Comparison of ENCODE assay signal across 8 cellular contexts in the genomic region with DNA sequence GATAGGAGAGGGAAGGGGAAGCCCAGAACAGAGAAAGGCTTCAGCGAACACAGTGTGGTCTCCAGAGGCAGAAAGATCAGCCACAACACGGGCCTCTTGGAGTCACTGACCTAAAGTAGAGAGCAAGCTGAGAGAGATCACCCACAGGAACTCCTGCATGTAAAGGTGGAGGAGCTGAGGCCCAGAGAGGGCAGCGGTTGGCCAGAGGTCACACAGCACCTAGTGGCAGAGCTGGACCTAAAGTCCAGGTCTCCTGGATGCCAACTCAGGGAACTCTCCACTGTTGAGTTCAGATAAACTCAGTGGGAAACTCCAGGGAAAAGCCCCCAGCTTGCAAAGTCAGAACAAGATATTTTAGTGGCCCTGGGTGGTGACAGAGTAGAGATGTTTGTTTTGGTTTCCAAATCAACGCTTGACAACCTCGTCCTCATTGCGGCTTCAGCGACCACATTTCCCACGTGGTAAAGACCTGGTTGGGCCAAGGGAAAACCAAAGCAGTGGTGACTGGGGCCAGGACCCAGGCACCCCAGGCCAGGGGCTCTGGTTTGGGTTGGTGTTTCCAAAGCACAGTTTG. TPM values are rescaled to one million over a fixed set of nuclear protein-coding genes. Genes with fewer than 3 reads are reported as not detected.
A peak's percentile ranks its signal among the peaks of the same experiment; 100 is the strongest.
DNase-seq lines count a peak whose midpoint lies in the region; ATAC-seq and TF ChIP-seq lines count a peak whose summit lies in the region.

No MANE protein-coding gene starts in this region.

- no peaks in the 10 kb centered on the region for H3K9me3 ChIP-seq in BLaER1
- no peaks in the 10 kb centered on the region for H3K9me3 ChIP-seq in SK-N-MC (ENCODE audit: low read depth, low read length)
- no peaks in the 10 kb centered on the region for H3K9me3 ChIP-seq in osteoblast (ENCODE audit: low read depth, low read length)
- H3K9me3 ChIP-seq in tibial nerve = no peaks in the 10 kb centered on the region

- TF ChIP-seq CTCF in osteoblast (IDR thresholded peaks at IDR 0.05; ENCODE audit: extremely low read depth, low read depth, low read length) (no peak), tibial nerve (IDR thresholded peaks at IDR 0.05) (no peak)

- peak overlapping the region; percentile 87 for H3K27ac ChIP-seq in BLaER1
- H3K27ac ChIP-seq in SK-N-MC = peak overlapping the region; percentile 99
- H3K27ac ChIP-seq in osteoblast (ENCODE audit: low read depth, low read length) = peak overlapping the region; percentile 89
- H3K27ac ChIP-seq in tibial nerve = peak overlapping the region in 3 of 4 donors; percentile 76 to 90 (median 88)

- peaks cover 86% of the 10 kb centered on the region for H3K79me2 ChIP-seq in osteoblast (ENCODE audit: insufficient read depth, low read length)

- H3K4me1 ChIP-seq in BLaER1 (peaks cover 88% of the 10 kb centered on the region), osteoblast (ENCODE audit: insufficient read depth, low read length) (peaks cover 63% of the 10 kb centered on the region), tibial nerve (peaks cover 0 to 68% (median 55%) of the 10 kb centered on the region in 4 donors)

- H3K4me3 ChIP-seq in BLaER1 (peak overlapping the region; percentile 63), SK-N-MC (no peak overlapping the region), osteoblast (ENCODE audit: insufficient read depth, low read length) (no peak overlapping the region), tibial nerve (no peak overlapping the region), H7 (ENCODE audit: insufficient read depth, low read depth, low read length) (no peak overlapping the region)

- peak overlapping the region; percentile 80 for H3K4me3 Mint-ChIP-seq in activated naive CD8-positive, alpha-beta T cell treated with anti-CD3 and anti-CD28 coated beads, Interleukin-2, amount 50 U/mL, for 24 hours

- in situ Hi-C loops in G401 (cut with HindIII; ENCODE audit: low sequenced_read_pairs) = no loop called here

- peak overlapping the region; percentile 99 for H3K27ac Mint-ChIP-seq in activated naive CD8-positive, alpha-beta T cell treated with anti-CD3 and anti-CD28 coated beads, Interleukin-2, amount 50 U/mL, for 24 hours

- 68 to 69% methylated on average over 8 of the region's 8 CpGs for WGBS in tibial nerve, 2 donors

- H3K36me3 Mint-ChIP-seq in activated naive CD8-positive, alpha-beta T cell treated with anti-CD3 and anti-CD28 coated beads, Interleukin-2, amount 50 U/mL, for 24 hours (ENCODE audit: low read depth) = peaks cover 12% of the 10 kb centered on the region

- H3K9ac ChIP-seq in BLaER1 (peak overlapping the region; percentile 82), SK-N-MC (ENCODE audit: insufficient read length) (no peak overlapping the region)

- no peaks in the 10 kb centered on the region for H3K9me3 Mint-ChIP-seq in activated naive CD8-positive, alpha-beta T cell treated with anti-CD3 and anti-CD28 coated beads, Interleukin-2, amount 50 U/mL, for 24 hours

- peaks cover 58% of the 10 kb centered on the region for H4K20me1 ChIP-seq in BLaER1
- peaks cover 18% of the 10 kb centered on the region for H4K20me1 ChIP-seq in osteoblast (ENCODE audit: insufficient read depth, low read length)

- H3K4me2 ChIP-seq in BLaER1 (peak overlapping the region; percentile 99), osteoblast (ENCODE audit: insufficient read depth, low read length) (no peak overlapping the region)

- TF ChIP-seq POLR2A in tibial nerve (IDR thresholded peaks at IDR 0.05) = no peak

- H3K27me3 ChIP-seq in BLaER1 = no peaks in the 10 kb centered on the region
- H3K27me3 ChIP-seq in osteoblast (ENCODE audit: insufficient read depth, low read length) = no peaks in the 10 kb centered on the region
- no peaks in the 10 kb centered on the region for H3K27me3 ChIP-seq in tibial nerve
- peaks cover 6% of the 10 kb centered on the region; the same call in 1 of the 2 replicates for H3K27me3 ChIP-seq in H7 (ENCODE audit: control insufficient read depth, insufficient read depth, low read length)

- H2AFZ ChIP-seq in osteoblast (ENCODE audit: low read length) = no peak overlapping the region

- no peaks in the 10 kb centered on the region for H3K27me3 Mint-ChIP-seq in activated naive CD8-positive, alpha-beta T cell treated with anti-CD3 and anti-CD28 coated beads, Interleukin-2, amount 50 U/mL, for 24 hours

- no peaks in the 10 kb centered on the region for H3K36me3 ChIP-seq in BLaER1
- H3K36me3 ChIP-seq in SK-N-MC (ENCODE audit: insufficient read depth, low read length) = no peaks in the 10 kb centered on the region
- peaks cover 6% of the 10 kb centered on the region for H3K36me3 ChIP-seq in osteoblast (ENCODE audit: insufficient read depth, low read length)
- no peaks in the 10 kb centered on the region for H3K36me3 ChIP-seq in tibial nerve
- H3K36me3 ChIP-seq in H7 (replicated peaks; ENCODE audit: control insufficient read depth, insufficient read depth, low read length) = no peaks in the 10 kb centered on the region

- ATAC-seq in HG02588 (IDR thresholded peaks at IDR 0.05; ENCODE audit: unreplicated experiment) = peak; percentile 35
- peak; percentile 59 for ATAC-seq in activated naive CD8-positive, alpha-beta T cell treated with anti-CD3 and anti-CD28 coated beads, Interleukin-2, amount 50 U/mL, for 24 hours

- DNase-seq in SK-N-MC (ENCODE audit: low read depth, low spot score) (no peak), osteoblast (ENCODE audit: insufficient read length, low spot score, missing footprints) (peak; percentile 81), tibial nerve (ENCODE audit: low spot score in 2 of 2) (no peak), H7 (no peak), G401 (ENCODE audit: low spot score) (no peak)
- DNase-seq in activated naive CD8-positive, alpha-beta T cell treated with anti-CD3 and anti-CD28 coated beads, Interleukin-2, amount 50 U/mL, for 24 hours = peak; percentile 85

- no peak for TF ChIP-seq EP300 in tibial nerve (IDR thresholded peaks at IDR 0.05)

- peaks cover 82% of the 10 kb centered on the region for H3K4me1 Mint-ChIP-seq in activated naive CD8-positive, alpha-beta T cell treated with anti-CD3 and anti-CD28 coated beads, Interleukin-2, amount 50 U/mL, for 24 hours

RNA-seq across cellular contexts. Expression of a gene that starts 4.6 kb away (rescaled TPM):
- 6.8 and 10.9 TPM in 2 replicates for total RNA-seq in osteoblast
- total RNA-seq in tibial nerve = 10 to 100 TPM in 2 of 4 donors, 1 to 10 TPM in 2; 3.6 to 19.2 (median 9.2) TPM
- 16.8 and 19.6 TPM in 2 replicates for total RNA-seq in H7 (2014; rRNA removed; shearing (Covaris generic))
- total RNA-seq in G401 (2014; rRNA removed; shearing (Covaris generic)) = 12.7 and 15.7 TPM in 2 replicates

RNA-seq across cellular contexts. Expression of a gene that starts 49.5 kb away (rescaled TPM):
- 28.6 and 31.8 TPM in 2 replicates for total RNA-seq in osteoblast
- 10 to 100 TPM; 31.2 to 42.0 (median 35.3) TPM for total RNA-seq in tibial nerve
- total RNA-seq in H7 (2014; rRNA removed; shearing (Covaris generic)) = 23.7 and 23.8 TPM in 2 replicates
- total RNA-seq in G401 (2014; rRNA removed; shearing (Covaris generic)) = 40.5 and 51.4 TPM in 2 replicates

Comparison
In these comparisons a context has a peak if more than half of its experiments do, and no peak if none do; other contexts are left out.
1. DNase-seq: peak in activated naive CD8-positive, alpha-beta T cell treated with anti-CD3 and anti-CD28 coated beads, Interleukin-2, amount 50 U/mL, for 24 hours (single experiment) and osteoblast (single experiment); none in SK-N-MC (single experiment), tibial nerve (0 of 2), H7 (single experiment) and G401 (single experiment).
2. Peak in every context shown above with its lines, with median percentiles within 50 percentile points of each other: H3K27ac ChIP-seq.